ENCODE assay signal across 11 cellular contexts in genomic region chr10:102240467-102241036, GRCh38. TPM values are rescaled to one million over a fixed set of nuclear protein-coding genes. Genes with fewer than 3 reads are reported as not detected.
DNase-seq lines count a peak whose midpoint lies in the region; ATAC-seq, FAIRE-seq and TF ChIP-seq lines count a peak whose summit lies in the region.
"Had no signal": no experiment of that assay in that cellular context is flagged by ENCODE, and none has a peak within 500 bp of the region (broad histone marks: within the 10 kb centered on the region; RNA-seq: fewer than 3 reads in every experiment).

No MANE protein-coding gene starts in this region.

- CTCF ChIA-PET in K562 (lab: Yijun Ruan, JAX; ENCODE audit: low intra/inter-chr PET ratio): interaction anchor here (0.9 kb wide), 1 partner anchor 111 kb away, joined by 4 read pairs; no protein-coding TSS in a partner anchor

- H3K4me2 ChIP-seq in K562 (ENCODE audit: insufficient read depth, low read length) (peak overlapping the region; percentile 87), smooth muscle cell (peak overlapping the region; percentile 96)

- H3K9me1 ChIP-seq in K562 (ENCODE audit: control insufficient read depth, insufficient read depth, low read length): no peaks in the 10 kb centered on the region

- H3K9ac ChIP-seq in HUES48 (ENCODE audit: low read depth, low read length) (no peak overlapping the region), K562 (ENCODE audit: insufficient read depth in 1 of 2, low read depth in 2 of 2, low read length in 2 of 2) (peak overlapping the region in 1 of 2 experiments; percentile 85; a peak in 2 of 4 replicates), smooth muscle cell (ENCODE audit: low read depth) (no peak overlapping the region)
- H3K9ac ChIP-seq: KMS-11 had no signal

- H3K27ac ChIP-seq in HUES48 (ENCODE audit: low read depth, low read length): no peak overlapping the region
- no peak overlapping the region for H3K27ac ChIP-seq in K562 (ENCODE audit: extremely low read depth, low read depth, low read length)
- H3K27ac ChIP-seq in smooth muscle cell (ENCODE audit: low read depth): no peak overlapping the region
- H3K27ac ChIP-seq: KMS-11, SK-N-MC had no signal

- H4K20me1 ChIP-seq in K562 (replicated peaks; ENCODE audit: control insufficient read depth, insufficient read depth, low read length) (no peaks in the 10 kb centered on the region), smooth muscle cell (ENCODE audit: low read depth) (no peaks in the 10 kb centered on the region)

- POLR2A ChIA-PET in K562 (lab: Yijun Ruan, JAX): interaction anchor here (0.8 to 1.3 kb wide), 2 partner anchors 10 to 14 kb away, joined by 3 to 10 read pairs; partner anchors contain the start of gene ELOVL3

- BruUV-seq in K562 (replicated peaks; lab: Mats Ljungman, UMichigan): no TSS peak

- intact Hi-C loops in K562 (cut with micrococcal nuclease): no loop called here

- DNase-seq in K562 (ENCODE audit: extremely low read depth in 1 of 4, low spot score in 3 of 4) (no peak), iPS-NIHi7 (ENCODE audit: extremely low spot score) (peak; percentile 20), smooth muscle cell (lab: John Stamatoyannopoulos, UW; ENCODE audit: unreplicated experiment) (no peak), AG08395 (ENCODE audit: low spot score) (no peak), GM13977 (ENCODE audit: low spot score) (no peak), hypothalamus (lab: John Stamatoyannopoulos, UW) (no peak)

- in situ Hi-C loops in K562 (cut with MboI): loop anchor here (25.0 kb wide), 1 partner anchor 347 kb away; no protein-coding TSS in a partner anchor
- in situ Hi-C loops in GM13977 (cut with MboI; ENCODE audit: low pct_unique_long_range_greater_than_20kb, low sequenced_read_pairs, unreplicated experiment): loop anchor here (25.0 kb wide), 1 partner anchor 347 kb away; no protein-coding TSS in a partner anchor

- peak overlapping the region; percentile 81 for H3K4me3 ChIP-seq in HUES48 (ENCODE audit: low read depth, low read length)
- peak overlapping the region; percentile 61 for H3K4me3 ChIP-seq in K562
- H3K4me3 ChIP-seq in smooth muscle cell: peak overlapping the region; percentile 67

- H3K9me3 ChIP-seq in HUES48 (ENCODE audit: control insufficient read depth, insufficient read depth, low read length): no peaks in the 10 kb centered on the region
- no peaks in the 10 kb centered on the region for H3K9me3 ChIP-seq in K562 (replicated peaks; ENCODE audit: control insufficient read depth, insufficient read depth, low read depth, low read length)
- H3K9me3 ChIP-seq in smooth muscle cell (replicated peaks; ENCODE audit: low read depth): no peaks in the 10 kb centered on the region

- H2AFZ ChIP-seq in K562 (ENCODE audit: low read depth, low read length) (0 out of 2 replicates have a peak overlapping the region, but pooled peaks have one; percentile 76), smooth muscle cell (ENCODE audit: low read depth) (peak overlapping the region; percentile 85)

- TF ChIP-seq POLR2A in K562 (conservative IDR thresholded peaks at IDR 0.05): no peak

- TF ChIP-seq EP300 in K562 (IDR thresholded peaks at IDR 0.05; ENCODE audit: low read length): no peak

- H3K27me3 ChIP-seq in HUES48 (ENCODE audit: control insufficient read depth, insufficient read depth, low read length) (peaks cover 78% of the 10 kb centered on the region), K562 (ENCODE audit: control insufficient read depth in 2 of 2, insufficient read depth in 2 of 2, low read length in 2 of 2) (peaks cover 0 to 4% of the 10 kb centered on the region in 2 experiments; a peak in 1 of 5 replicates), smooth muscle cell (ENCODE audit: low read depth) (peaks cover 34% of the 10 kb centered on the region)

- TF ChIP-seq CTCF in K562 (IDR thresholded peaks at IDR 0.05 in 2 of 3, conservative IDR thresholded peaks at IDR 0.05 in 1 of 3; ENCODE audit: insufficient read depth in 2 of 3, low read depth in 1 of 3, low read length in 3 of 3): no peak
- TF ChIP-seq CTCF in smooth muscle cell (IDR thresholded peaks at IDR 0.05; ENCODE audit: borderline replicate concordance, insufficient read depth, poor library complexity, severe bottlenecking): no peak
- no peak for TF ChIP-seq CTCF in GM13977 (IDR thresholded peaks at IDR 0.05; ENCODE audit: extremely low read depth, insufficient read depth, missing control alignments)

- H3K4me1 ChIP-seq in HUES48 (ENCODE audit: control insufficient read depth, insufficient read depth, low read length): peaks cover 10% of the 10 kb centered on the region
- peaks cover 7 to 17% of the 10 kb centered on the region in 2 experiments; a peak in 4 of 5 replicates for H3K4me1 ChIP-seq in K562 (replicated peaks in 1 of 2; ENCODE audit: control insufficient read depth in 2 of 2, insufficient read depth in 2 of 2, low read length in 2 of 2)
- peaks cover 11% of the 10 kb centered on the region for H3K4me1 ChIP-seq in smooth muscle cell (ENCODE audit: low read depth)

- H3F3A ChIP-seq in smooth muscle cell (ENCODE audit: low read depth): peaks cover under 1% of the 10 kb centered on the region

- H3K79me2 ChIP-seq in K562 (ENCODE audit: control insufficient read depth, insufficient read depth, low read length) (peaks cover 3% of the 10 kb centered on the region), smooth muscle cell (ENCODE audit: low read depth) (peaks cover under 1% of the 10 kb centered on the region)

- TF ChIP-seq RAD21 in K562 (CRISPR knock-in tag; conservative IDR thresholded peaks at IDR 0.05 in 1 of 2, IDR thresholded peaks at IDR 0.05 in 1 of 2): no peak

- FAIRE-seq in K562 (lab: Jason Lieb, UNC): no peak

- WGBS in K562 (ENCODE audit: insufficient coverage, low coverage, missing lambda C conversion rate): 61% methylated on average over 8 of the region's 40 CpGs
- 30% methylated on average over 36 of the region's 40 CpGs for WGBS in smooth muscle cell (ENCODE audit: low lambda C conversion rate)

- ATAC-seq in K562 (no peak), GM18502 (IDR thresholded peaks at IDR 0.05; ENCODE audit: poor library complexity, unreplicated experiment) (no peak)

- no peaks in the 10 kb centered on the region for H3K36me3 ChIP-seq in HUES48 (ENCODE audit: control insufficient read depth, insufficient read depth, low read length)
- no peaks in the 10 kb centered on the region for H3K36me3 ChIP-seq in K562 (ENCODE audit: control insufficient read depth, insufficient read depth, low read length)
- no peaks in the 10 kb centered on the region for H3K36me3 ChIP-seq in smooth muscle cell (ENCODE audit: low read depth)

RNA-seq across cellular contexts. Expression of gene PITX3, which starts 0.8 kb away (rescaled TPM):
- not detected in 2 replicates for total RNA-seq in K562 (2011; cell fraction: chromatin; rRNA removed; ENCODE audit: low replicate concordance)
- 0.17 and 0.53 TPM in 2 replicates for total RNA-seq in K562 (2011; cell fraction: nucleolus; rRNA removed)
- total RNA-seq in K562 (2011; cell fraction: nucleoplasm; rRNA removed): not detected in 2 replicates
- total RNA-seq in K562 (2014; rRNA removed): 0.37 and 0.95 TPM in 2 replicates
- not detected in 2 replicates for total RNA-seq in K562 (2014; rRNA removed; fragmentation: Illumina TruSeq; extraction: Trizol)
- not detected in 2 replicates for total RNA-seq in K562 (2015; rRNA removed; fragmentation: Illumina TruSeq; extraction: Trizol)
- 0.56 and 0.98 TPM in 2 replicates for total RNA-seq in K562 (2021)
- not detected in 2 replicates for polyA plus RNA-seq in K562 (2011; rRNA removed)
- polyA plus RNA-seq in K562 (2011; cell fraction: cytosol; rRNA removed): 0.12 and 0.60 TPM in 2 replicates
- polyA plus RNA-seq in K562 (2011; cell fraction: nucleus; rRNA removed): 0.10 and 0.11 TPM in 2 replicates
- polyA plus RNA-seq in K562 (2012): 0.07 TPM in 1 of 2 replicates, not detected in the other
- 0.11 TPM in 1 of 2 replicates, not detected in the other for polyA plus RNA-seq in K562 (2014; fragmentation: Illumina TruSeq; extraction: Trizol)
- not detected for polyA plus RNA-seq in K562 (2014; fragmentation: Nextera tagmentation; extraction: Ambion mirVana)
- polyA plus RNA-seq in K562 (2014; rRNA removed): 0.30 and 0.32 TPM in 2 replicates
- polyA minus RNA-seq in K562 (2011; rRNA and poly(A)+ RNA removed): not detected in 2 replicates
- not detected in 2 replicates for polyA minus RNA-seq in K562 (2011; cell fraction: cytosol; rRNA and poly(A)+ RNA removed)
- polyA minus RNA-seq in K562 (2011; cell fraction: nucleus; rRNA and poly(A)+ RNA removed): not detected in 2 replicates
- not detected in 2 replicates for total RNA-seq in smooth muscle cell
- polyA plus RNA-seq in smooth muscle cell: 2.0 TPM in 2 replicates
- total RNA-seq: dermis microvascular lymphatic vessel endothelial cell had no signal

RNA-seq across cellular contexts. Expression of gene GBF1, which starts 4.8 kb away (rescaled TPM):
- 75.4 and 122 TPM in 2 replicates for total RNA-seq in K562 (2011; cell fraction: chromatin; rRNA removed; ENCODE audit: low replicate concordance)
- 51.5 and 52.9 TPM in 2 replicates for total RNA-seq in K562 (2011; cell fraction: nucleolus; rRNA removed)
- total RNA-seq in K562 (2011; cell fraction: nucleoplasm; rRNA removed): 48.7 and 49.8 TPM in 2 replicates
- total RNA-seq in K562 (2014; rRNA removed) (11.1 and 13.5 TPM in 2 replicates), K562 (2014; rRNA removed; fragmentation: Illumina TruSeq; extraction: Trizol) (9.4 and 10.0 TPM in 2 replicates), K562 (2015; rRNA removed; fragmentation: Illumina TruSeq; extraction: Trizol) (10.3 and 11.4 TPM in 2 replicates), K562 (2021) (25.0 and 28.0 TPM in 2 replicates), smooth muscle cell (53.5 and 56.4 TPM in 2 replicates)
- polyA plus RNA-seq in K562 (2011; rRNA removed) (8.7 and 19.9 TPM in 2 replicates), K562 (2014; fragmentation: Illumina TruSeq; extraction: Trizol) (21.4 and 22.8 TPM in 2 replicates), K562 (2014; fragmentation: Nextera tagmentation; extraction: Ambion mirVana) (1 to 10 TPM in 1 of 2 experiments, under 1 TPM in 1; 0.69 to 1.3 TPM), K562 (2014; rRNA removed) (9.9 and 11.3 TPM in 2 replicates), smooth muscle cell (44.4 and 52.8 TPM in 2 replicates)
- polyA plus RNA-seq in K562 (2011; cell fraction: cytosol; rRNA removed): 8.4 and 10.0 TPM in 2 replicates
- polyA plus RNA-seq in K562 (2011; cell fraction: nucleus; rRNA removed): 40.7 and 41.9 TPM in 2 replicates
- polyA plus RNA-seq in K562 (2012): 19.5 and 27.2 TPM in 2 replicates
- 22.8 and 34.0 TPM in 2 replicates for polyA minus RNA-seq in K562 (2011; rRNA and poly(A)+ RNA removed)
- 24.3 and 30.0 TPM in 2 replicates for polyA minus RNA-seq in K562 (2011; cell fraction: cytosol; rRNA and poly(A)+ RNA removed)
- polyA minus RNA-seq in K562 (2011; cell fraction: nucleus; rRNA and poly(A)+ RNA removed): 24.9 and 58.9 TPM in 2 replicates

RNA-seq across cellular contexts. Expression of gene ELOVL3, which starts 14.5 kb away (rescaled TPM):
- 0.32 and 1.4 TPM in 2 replicates for total RNA-seq in K562 (2011; cell fraction: chromatin; rRNA removed; ENCODE audit: low replicate concordance)
- 1.5 and 1.6 TPM in 2 replicates for total RNA-seq in K562 (2011; cell fraction: nucleolus; rRNA removed)
- total RNA-seq in K562 (2011; cell fraction: nucleoplasm; rRNA removed): 1.6 and 2.0 TPM in 2 replicates
- total RNA-seq in K562 (2014; rRNA removed) (0.32 and 1.3 TPM in 2 replicates), K562 (2014; rRNA removed; fragmentation: Illumina TruSeq; extraction: Trizol) (0.87 and 1.3 TPM in 2 replicates), K562 (2015; rRNA removed; fragmentation: Illumina TruSeq; extraction: Trizol) (0.75 and 0.87 TPM in 2 replicates), K562 (2021) (0.86 and 1.2 TPM in 2 replicates), smooth muscle cell (0.63 and 1.5 TPM in 2 replicates)
- polyA plus RNA-seq in K562 (2011; rRNA removed) (1.9 and 3.0 TPM in 2 replicates), K562 (2014; fragmentation: Illumina TruSeq; extraction: Trizol) (1.3 and 1.5 TPM in 2 replicates), K562 (2014; fragmentation: Nextera tagmentation; extraction: Ambion mirVana) (1 to 10 TPM; 2.5 to 3.3 TPM), K562 (2014; rRNA removed) (0.86 and 1.3 TPM in 2 replicates), smooth muscle cell (1.1 and 1.2 TPM in 2 replicates)
- polyA plus RNA-seq in K562 (2011; cell fraction: cytosol; rRNA removed): 2.1 and 2.9 TPM in 2 replicates
- polyA plus RNA-seq in K562 (2011; cell fraction: nucleus; rRNA removed): 0.69 and 1.2 TPM in 2 replicates
- 0.47 and 0.51 TPM in 2 replicates for polyA plus RNA-seq in K562 (2012)
- polyA minus RNA-seq in K562 (2011; rRNA and poly(A)+ RNA removed): 0.84 and 1.1 TPM in 2 replicates
- polyA minus RNA-seq in K562 (2011; cell fraction: cytosol; rRNA and poly(A)+ RNA removed): not detected in 2 replicates
- 0.13 and 1.1 TPM in 2 replicates for polyA minus RNA-seq in K562 (2011; cell fraction: nucleus; rRNA and poly(A)+ RNA removed)
- total RNA-seq: dermis microvascular lymphatic vessel endothelial cell had no signal
